Comparison of ENCODE assay signal across 9 cellular contexts in genomic region chr16:85902366-85903155, GRCh38. TPM values are rescaled to one million over a fixed set of nuclear protein-coding genes. Genes with fewer than 3 reads are reported as not detected.
DNase-seq lines count a peak whose midpoint lies in the region; ATAC-seq and TF ChIP-seq lines count a peak whose summit lies in the region.
"Had no signal": no experiment of that assay in that cellular context is flagged by ENCODE, and none has a peak within 500 bp of the region (broad histone marks: within the 10 kb centered on the region; RNA-seq: fewer than 3 reads in every experiment).

No MANE protein-coding gene starts in this region.

- no TSS peak for BruUV-seq in MCF 10A (replicated peaks; lab: Mats Ljungman, UMichigan)

- H3K4me3 ChIP-seq in CD4-positive, alpha-beta memory T cell (ENCODE audit: low read length in 2 of 2) = peak overlapping the region; percentile 23 to 26
- no peak overlapping the region for H3K4me3 ChIP-seq in upper lobe of right lung
- H3K4me3 ChIP-seq: body of pancreas had no signal

- H3K9me3 Mint-ChIP-seq in CD4-positive, alpha-beta memory T cell = peaks cover 0 to 2% (median 0%) of the 10 kb centered on the region in 8 donors
- no peaks in the 10 kb centered on the region for H3K9me3 Mint-ChIP-seq in MCF 10A (ENCODE audit: unreplicated experiment)

- peak overlapping the region; percentile 53 to 96 (median 77) for H3K27ac Mint-ChIP-seq in CD4-positive, alpha-beta memory T cell
- H3K27ac Mint-ChIP-seq in MCF 10A (ENCODE audit: low read depth, unreplicated experiment) = no peak overlapping the region

- no peaks in the 10 kb centered on the region for H3K36me3 Mint-ChIP-seq in CD4-positive, alpha-beta memory T cell
- H3K36me3 Mint-ChIP-seq in MCF 10A (ENCODE audit: insufficient read depth, unreplicated experiment) = no peaks in the 10 kb centered on the region

- peaks cover 37% of the 10 kb centered on the region for H3K4me1 ChIP-seq in CD4-positive, alpha-beta memory T cell (ENCODE audit: insufficient read depth, low read length)
- peaks cover 19% of the 10 kb centered on the region for H3K4me1 ChIP-seq in upper lobe of right lung

- TF ChIP-seq CTCF in GM20000 (IDR thresholded peaks at IDR 0.05; ENCODE audit: extremely low read depth, missing control alignments) (no peak), MCF 10A (IDR thresholded peaks at IDR 0.05; ENCODE audit: unreplicated experiment) (no peak), upper lobe of right lung (IDR thresholded peaks at IDR 0.05) (no peak)

- no peak overlapping the region for H3K27ac ChIP-seq in CD4-positive, alpha-beta memory T cell (ENCODE audit: low read depth, low read length)
- no peak overlapping the region for H3K27ac ChIP-seq in upper lobe of right lung

- no peaks in the 10 kb centered on the region for H3K36me3 ChIP-seq in CD4-positive, alpha-beta memory T cell (ENCODE audit: insufficient read depth, low read length)
- no peaks in the 10 kb centered on the region for H3K36me3 ChIP-seq in upper lobe of right lung

- peak; percentile 42 to 83 (median 55) for DNase-seq in CD4-positive, alpha-beta memory T cell
- peak; percentile 90 for DNase-seq in GM20000 (ENCODE audit: low spot score)
- DNase-seq in activated naive CD4-positive, alpha-beta T cell treated with Interleukin-2 at 50 U/mL for 16 hours = peak; percentile 52
- peak; percentile 47 to 58 for DNase-seq in stimulated activated CD8-positive, alpha-beta memory T cell treated with anti-CD3 and anti-CD28 coated beads, Interleukin-2, amount 100 ng/mL, for 48 hours (ENCODE audit: low read depth in 2 of 2)
- DNase-seq in MCF 10A (ENCODE audit: unreplicated experiment) = no peak
- DNase-seq in upper lobe of right lung = no peak
- DNase-seq in pons (ENCODE audit: low spot score) = no peak

- peak overlapping the region; percentile 84 to 95 (median 90) for H3K4me3 Mint-ChIP-seq in CD4-positive, alpha-beta memory T cell
- no peak overlapping the region for H3K4me3 Mint-ChIP-seq in MCF 10A (ENCODE audit: unreplicated experiment)

- no peaks in the 10 kb centered on the region for H3K9me3 ChIP-seq in CD4-positive, alpha-beta memory T cell (ENCODE audit: control insufficient read depth in 1 of 2, low read length in 2 of 2)
- no peaks in the 10 kb centered on the region for H3K9me3 ChIP-seq in upper lobe of right lung
- H3K9me3 ChIP-seq: body of pancreas had no signal

- peaks cover 23 to 27% of the 10 kb centered on the region in 2 donors for H3K27me3 Mint-ChIP-seq in CD4-positive, alpha-beta memory T cell
- peaks cover 74% of the 10 kb centered on the region for H3K27me3 Mint-ChIP-seq in MCF 10A (ENCODE audit: insufficient read depth, unreplicated experiment)

- H3K4me1 Mint-ChIP-seq in CD4-positive, alpha-beta memory T cell = peaks cover 23 to 44% (median 31%) of the 10 kb centered on the region in 4 donors
- H3K4me1 Mint-ChIP-seq in MCF 10A (ENCODE audit: insufficient read depth, unreplicated experiment) = no peaks in the 10 kb centered on the region

- intact Hi-C loops in CD4-positive, alpha-beta memory T cell (cut with micrococcal nuclease) = loop anchor here (1.0 to 2.0 kb wide), 2 partner anchors 34 to 45 kb away; no protein-coding TSS in a partner anchor
- intact Hi-C loops in MCF 10A (cut with micrococcal nuclease) = no loop called here
- intact Hi-C loops in upper lobe of right lung (cut with DNase I) = no loop called here

- ATAC-seq in HG03571 (IDR thresholded peaks at IDR 0.05; ENCODE audit: unreplicated experiment) = peak; percentile 45
- ATAC-seq in upper lobe of right lung = no peak
- ATAC-seq: body of pancreas had no signal

- peaks cover 12% of the 10 kb centered on the region for H3K27me3 ChIP-seq in CD4-positive, alpha-beta memory T cell (ENCODE audit: insufficient read depth, low read length)
- peaks cover 25% of the 10 kb centered on the region for H3K27me3 ChIP-seq in upper lobe of right lung

- CTCF ChIA-PET in CD4-positive, alpha-beta memory T cell (lab: Charles Lee; ENCODE audit: partially characterized antibody) = interaction anchor here (0.9 to 1.8 kb wide), 2 partner anchors 33 to 81 kb away, joined by 4 to 6 read pairs; no protein-coding TSS in a partner anchor
- CTCF ChIA-PET in MCF 10A (lab: Yijun Ruan, JAX) = no interaction called here

- POLR2A ChIA-PET in CD4-positive, alpha-beta memory T cell (lab: Charles Lee; ENCODE audit: partially characterized antibody) = interaction anchor here (1.2 kb wide), 1 partner anchor 33 kb away, joined by 4 read pairs; no protein-coding TSS in a partner anchor
- POLR2A ChIA-PET in MCF 10A (lab: Yijun Ruan, JAX) = no interaction called here

RNA-seq across cellular contexts. Expression of gene IRF8, which starts 3.6 kb away (rescaled TPM):
- 1 to 10 TPM; 1.4 to 1.5 TPM for total RNA-seq in CD4-positive, alpha-beta memory T cell
- polyA plus RNA-seq in CD4-positive, alpha-beta memory T cell = 1 to 10 TPM in 1 of 2 donors, under 1 TPM in 1; 0.48 to 4.0 TPM
- total RNA-seq in MCF 10A (2022) (not detected in 2 replicates), upper lobe of right lung (43.1 TPM)

Comparison
In these comparisons a context has a peak if more than half of its experiments do, and no peak if none do; other contexts are left out.
1. DNase-seq: peak in CD4-positive, alpha-beta memory T cell (5 of 5), GM20000 (single experiment), activated naive CD4-positive, alpha-beta T cell treated with Interleukin-2 at 50 U/mL for 16 hours (single experiment) and stimulated activated CD8-positive, alpha-beta memory T cell treated with anti-CD3 and anti-CD28 coated beads, Interleukin-2, amount 100 ng/mL, for 48 hours (2 of 2); none in MCF 10A (single experiment), upper lobe of right lung (single experiment) and pons (single experiment).
2. RNA of gene IRF8, which starts 3.6 kb away (total RNA-seq): 43.1 TPM in upper lobe of right lung (single experiment); 1.4 to 1.5 TPM in CD4-positive, alpha-beta memory T cell and not detected in MCF 10A; every median in the first group is over 10 times any median in the second.